Comparison of ENCODE assay signal across 9 cellular contexts in the genomic region with DNA sequence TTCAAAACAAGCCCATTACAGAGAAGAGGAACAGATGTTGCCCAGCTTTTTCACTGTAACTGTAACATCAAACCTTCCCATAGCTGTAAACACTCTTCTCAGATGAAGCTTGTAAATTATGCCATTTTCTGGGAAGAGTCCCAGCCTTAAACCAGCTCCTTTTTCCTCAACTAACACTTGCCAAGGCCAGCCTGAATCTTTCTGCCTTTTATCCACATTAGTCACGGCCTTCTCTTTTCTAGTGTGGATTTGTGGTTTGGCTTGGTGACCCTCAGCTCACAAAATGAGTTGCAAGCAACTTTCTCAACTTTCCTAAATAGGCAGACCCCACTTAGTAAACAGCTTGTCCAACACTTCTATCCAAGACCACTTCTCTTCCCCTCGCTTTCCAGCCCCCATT.
DNase-seq lines count a peak whose midpoint lies in the region; ATAC-seq and TF ChIP-seq lines count a peak whose summit lies in the region.
"Had no signal": no experiment of that assay in that cellular context is flagged by ENCODE, and none has a peak within 500 bp of the region (broad histone marks: within the 10 kb centered on the region; RNA-seq: fewer than 3 reads in every experiment).

No MANE protein-coding gene starts in this region.

- H3K27ac ChIP-seq in osteoblast (ENCODE audit: low read depth, low read length) (peak overlapping the region; percentile 99), WERI-Rb-1 (no peak overlapping the region)

- H3K4me3 ChIP-seq in BJ (ENCODE audit: low read depth, low read length) (no peak overlapping the region), epithelial cell of proximal tubule (ENCODE audit: low read depth, low read length) (no peak overlapping the region), osteoblast (ENCODE audit: insufficient read depth, low read length) (peak overlapping the region; percentile 49), WERI-Rb-1 (ENCODE audit: low read depth, low read length) (no peak overlapping the region)

- no peaks in the 10 kb centered on the region for H4K20me1 ChIP-seq in osteoblast (ENCODE audit: insufficient read depth, low read length)

- H3K4me1 ChIP-seq in osteoblast (ENCODE audit: insufficient read depth, low read length), result peaks cover 61% of the 10 kb centered on the region

- H2AFZ ChIP-seq in osteoblast (ENCODE audit: low read length), result no peak overlapping the region

- CTCF ChIA-PET in BJ (lab: Yijun Ruan, JAX), result interaction anchor here (0.6 to 1.3 kb wide), 5 partner anchors 14 to 693 kb away, joined by 3 to 4 read pairs (median 3); no protein-coding TSS in a partner anchor

- TF ChIP-seq CTCF in BJ (IDR thresholded peaks at IDR 0.05; ENCODE audit: insufficient read depth, low read depth, low read length), result no peak
- no peak for TF ChIP-seq CTCF in epithelial cell of proximal tubule (conservative IDR thresholded peaks at IDR 0.05; ENCODE audit: low read depth, low read length)
- TF ChIP-seq CTCF in osteoblast (IDR thresholded peaks at IDR 0.05; ENCODE audit: extremely low read depth, low read depth, low read length), result no peak
- no peak for TF ChIP-seq CTCF in WERI-Rb-1 (IDR thresholded peaks at IDR 0.05; ENCODE audit: low read depth, low read length)

- H3K27me3 ChIP-seq in BJ (ENCODE audit: control insufficient read depth, insufficient read depth, low read length) (no peaks in the 10 kb centered on the region), osteoblast (ENCODE audit: insufficient read depth, low read length) (no peaks in the 10 kb centered on the region), WERI-Rb-1 (ENCODE audit: insufficient read depth, low read depth, severe bottlenecking) (no peaks in the 10 kb centered on the region)

- no peak for ATAC-seq in GM18511 (IDR thresholded peaks at IDR 0.05; ENCODE audit: unreplicated experiment)

- H3K9me3 ChIP-seq in osteoblast (ENCODE audit: low read depth, low read length) (no peaks in the 10 kb centered on the region), WERI-Rb-1 (ENCODE audit: severe bottlenecking) (no peaks in the 10 kb centered on the region)

- peak overlapping the region; percentile 77 for H3K4me2 ChIP-seq in osteoblast (ENCODE audit: insufficient read depth, low read length)

- H3K79me2 ChIP-seq in osteoblast (ENCODE audit: insufficient read depth, low read length), result no peaks in the 10 kb centered on the region

- DNase-seq in BJ (ENCODE audit: low read depth) (peak; percentile 96), NCI-H226 (peak; percentile 75), epithelial cell of proximal tubule (ENCODE audit: low read depth) (peak; percentile 25), osteoblast (ENCODE audit: insufficient read length, low spot score, missing footprints) (peak; percentile 96), WERI-Rb-1 (no peak), amygdala (lab: John Stamatoyannopoulos, UW) (no peak)
- no peak for DNase-seq in activated CD8-positive, alpha-beta memory T cell treated with anti-CD3 and anti-CD28 coated beads, Interleukin-2, amount 50 U/mL, for 48 hours
- DNase-seq: activated naive CD8-positive, alpha-beta T cell treated with anti-CD3 and anti-CD28 coated beads, Interleukin-2, amount 10 ng/mL, durations not matched to agents 7 days and 5 days had no signal

- no peaks in the 10 kb centered on the region for H3K36me3 ChIP-seq in BJ (ENCODE audit: control insufficient read depth, insufficient read depth, low read length)
- H3K36me3 ChIP-seq in osteoblast (ENCODE audit: insufficient read depth, low read length), result no peaks in the 10 kb centered on the region
- no peaks in the 10 kb centered on the region for H3K36me3 ChIP-seq in WERI-Rb-1

- POLR2A ChIA-PET in BJ (lab: Charles Lee), result no interaction called here

Comparison
In these comparisons a context has a peak if more than half of its experiments do, and no peak if none do; other contexts are left out.
1. DNase-seq: peak in BJ (single experiment), NCI-H226 (single experiment), epithelial cell of proximal tubule (single experiment) and osteoblast (single experiment); none in WERI-Rb-1 (single experiment), amygdala (0 of 56) and activated CD8-positive, alpha-beta memory T cell treated with anti-CD3 and anti-CD28 coated beads, Interleukin-2, amount 50 U/mL, for 48 hours (single experiment).